ENCODE assay signal across 10 cellular contexts in genomic region chr10:11793762-11794479, GRCh38. TPM values are rescaled to one million over a fixed set of nuclear protein-coding genes. Genes with fewer than 3 reads are reported as not detected.
DNase-seq lines count a peak whose midpoint lies in the region; ATAC-seq, FAIRE-seq and TF ChIP-seq lines count a peak whose summit lies in the region.
"Had no signal": no experiment of that assay in that cellular context is flagged by ENCODE, and none has a peak within 500 bp of the region (broad histone marks: within the 10 kb centered on the region; RNA-seq: fewer than 3 reads in every experiment).

No MANE protein-coding gene starts in this region.

- H3K4me2 ChIP-seq in smooth muscle cell = no peak overlapping the region

- DNase-seq in HTR-8/SVneo (ENCODE audit: insufficient read length, low spot score) = peak; percentile 84
- peak; percentile 81 for DNase-seq in brain microvascular endothelial cell
- DNase-seq in left kidney (ENCODE audit: low read depth, low spot score) = peak; percentile 69
- DNase-seq in HUDEP-2 (lab: John Stamatoyannopoulos, UW; ENCODE audit: unreplicated experiment in 76 of 76) = no peak
- DNase-seq in smooth muscle cell (lab: John Stamatoyannopoulos, UW; ENCODE audit: unreplicated experiment) = no peak
- DNase-seq in NCI-H187 treated with DMSO at 0.1 percent for 48 hours (lab: John Stamatoyannopoulos, UW) = no peak
- DNase-seq: activated T-cell treated with anti-CD3 and anti-CD28 coated beads, Interleukin-2, amount 50 U/mL, for 24 hours; ovary had no signal

- no peak for TF ChIP-seq CTCF in brain microvascular endothelial cell (IDR thresholded peaks at IDR 0.05; ENCODE audit: low read depth, low read length, missing control alignments)
- TF ChIP-seq CTCF in smooth muscle cell (IDR thresholded peaks at IDR 0.05; ENCODE audit: borderline replicate concordance, insufficient read depth, poor library complexity, severe bottlenecking) = no peak

- H3K27me3 ChIP-seq in ACC112 (ENCODE audit: insufficient read depth, low read length) = no peaks in the 10 kb centered on the region
- H3K27me3 ChIP-seq in brain microvascular endothelial cell (replicated peaks) = no peaks in the 10 kb centered on the region
- no peaks in the 10 kb centered on the region for H3K27me3 ChIP-seq in smooth muscle cell (ENCODE audit: low read depth)
- H3K27me3 ChIP-seq: ovary had no signal

- H3K36me3 ChIP-seq in ACC112 (ENCODE audit: insufficient read depth, low read length) (no peaks in the 10 kb centered on the region), brain microvascular endothelial cell (replicated peaks) (no peaks in the 10 kb centered on the region), smooth muscle cell (ENCODE audit: low read depth) (no peaks in the 10 kb centered on the region)
- H3K36me3 ChIP-seq: ovary had no signal

- in situ Hi-C loops in brain microvascular endothelial cell (cut with HindIII; ENCODE audit: low pct_ligation_motif_present, low sequenced_read_pairs) = no loop called here

- H3K9ac ChIP-seq in smooth muscle cell (ENCODE audit: low read depth) = no peak overlapping the region

- H3K79me2 ChIP-seq in ACC112 (ENCODE audit: control insufficient read depth, insufficient read depth, low read length, unreplicated experiment) (no peaks in the 10 kb centered on the region), smooth muscle cell (ENCODE audit: low read depth) (no peaks in the 10 kb centered on the region)

- H3K27ac ChIP-seq in ACC112 (ENCODE audit: low read depth, low read length) = peak overlapping the region; percentile 44; the same call in 1 of the 2 replicates
- no peak overlapping the region for H3K27ac ChIP-seq in brain microvascular endothelial cell
- no peak overlapping the region for H3K27ac ChIP-seq in smooth muscle cell (ENCODE audit: low read depth)
- H3K27ac ChIP-seq: ovary had no signal

- H4K20me1 ChIP-seq in smooth muscle cell (ENCODE audit: low read depth) = no peaks in the 10 kb centered on the region

- H3K9me3 ChIP-seq in smooth muscle cell (replicated peaks; ENCODE audit: low read depth) = no peaks in the 10 kb centered on the region
- H3K9me3 ChIP-seq: ovary had no signal

- 73% methylated on average over 12 of the region's 12 CpGs for WGBS in smooth muscle cell (ENCODE audit: low lambda C conversion rate)

- H3F3A ChIP-seq in smooth muscle cell (ENCODE audit: low read depth) = no peaks in the 10 kb centered on the region

- H3K4me1 ChIP-seq in ACC112 (ENCODE audit: control insufficient read depth, insufficient read depth, low read length, unreplicated experiment) (peaks cover 7% of the 10 kb centered on the region), smooth muscle cell (ENCODE audit: low read depth) (no peaks in the 10 kb centered on the region)

- no peak overlapping the region for H3K4me3 ChIP-seq in ACC112 (ENCODE audit: low read depth, low read length)
- no peak overlapping the region for H3K4me3 ChIP-seq in brain microvascular endothelial cell (ENCODE audit: low read depth, low read length)
- H3K4me3 ChIP-seq in smooth muscle cell = no peak overlapping the region
- H3K4me3 ChIP-seq: ovary had no signal

- H2AFZ ChIP-seq in ACC112 (ENCODE audit: low read length, unreplicated experiment) (peak overlapping the region; percentile 64), smooth muscle cell (ENCODE audit: low read depth) (no peak overlapping the region)

- FAIRE-seq in HTR-8/SVneo (lab: Jason Lieb, UNC) = peak; percentile 31

- ATAC-seq in activated CD4-positive, CD25-positive, alpha-beta regulatory T cell treated with anti-CD3 and anti-CD28 coated beads, Interleukin-2, amount 50 U/mL, for 24 hours = no peak

RNA-seq across cellular contexts. Expression of gene PROSER2, which starts 29.2 kb away (rescaled TPM):
- 3.7 and 4.9 TPM in 2 replicates for total RNA-seq in smooth muscle cell
- 8.2 and 26.3 TPM in 2 replicates for polyA plus RNA-seq in smooth muscle cell

RNA-seq across cellular contexts. Expression of gene ECHDC3, which starts 51.7 kb away (rescaled TPM):
- total RNA-seq in smooth muscle cell = 10.2 and 14.1 TPM in 2 replicates
- polyA plus RNA-seq in smooth muscle cell = 6.0 and 8.7 TPM in 2 replicates

Comparison
In these comparisons a context has a peak if more than half of its experiments do, and no peak if none do; other contexts are left out.
1. DNase-seq: peak in HTR-8/SVneo (single experiment), brain microvascular endothelial cell (single experiment) and left kidney (single experiment); none in HUDEP-2 (0 of 76), smooth muscle cell (single experiment) and NCI-H187 treated with DMSO at 0.1 percent for 48 hours (single experiment).